In the genomic region with DNA sequence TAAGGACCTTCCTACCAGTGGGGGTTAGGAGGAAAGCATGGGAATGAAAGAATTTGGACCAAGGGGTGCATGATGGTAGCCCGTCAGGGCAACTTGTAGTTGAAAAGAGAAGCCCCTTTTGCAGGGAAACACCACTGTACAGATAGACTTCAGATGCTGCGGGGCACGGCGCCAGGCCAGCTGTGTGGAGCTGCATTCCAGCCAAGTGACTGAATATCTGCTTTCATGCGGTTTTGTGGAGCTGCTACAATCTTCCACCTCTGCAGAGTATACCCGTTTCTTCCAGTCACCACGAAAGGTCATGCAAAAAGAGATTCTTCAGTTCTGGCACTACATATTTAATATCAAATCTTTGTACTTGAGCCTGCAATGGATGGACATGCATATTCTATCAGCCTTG, we compare ENCODE assay signal across 12 cellular contexts.
DNase-seq lines count a peak whose midpoint lies in the region; ATAC-seq lines count a peak whose summit lies in the region.
"Had no signal": no experiment of that assay in that cellular context is flagged by ENCODE, and none has a peak within 500 bp of the region (broad histone marks: within the 10 kb centered on the region; RNA-seq: fewer than 3 reads in every experiment).

No MANE protein-coding gene starts in this region.

- peak; percentile 71 for DNase-seq in A172 (ENCODE audit: low spot score)
- DNase-seq in RPMI7951 (ENCODE audit: low read depth): peak; percentile 88
- DNase-seq in fibroblast of gingiva (ENCODE audit: low read depth): peak; percentile 83
- peak; percentile 55 for DNase-seq in mucosa of gallbladder (ENCODE audit: low spot score)
- no peak for DNase-seq in Karpas-422
- no peak for DNase-seq in 8988T
- DNase-seq in activated CD4-positive, CD25-positive, alpha-beta regulatory T cell (lab: John Stamatoyannopoulos, UW): no peak
- DNase-seq: activated CD8-positive, alpha-beta memory T cell treated with anti-CD3 and anti-CD28 coated beads, Interleukin-2, amount 50 U/mL, for 4 hours; AML-193; Kasumi-1 had no signal

- H3K4me2 ChIP-seq in Karpas-422 (ENCODE audit: low read depth, low read length, poor library complexity, severe bottlenecking): no peak overlapping the region
- H3K4me2 ChIP-seq: neural progenitor cell had no signal

- H3K4me1 ChIP-seq in Karpas-422 (ENCODE audit: low read length): no peaks in the 10 kb centered on the region

- H2AFZ ChIP-seq in Karpas-422 (ENCODE audit: low read length): no peak overlapping the region
- H2AFZ ChIP-seq: neural progenitor cell had no signal

- no peak overlapping the region for H3K27ac ChIP-seq in Karpas-422 (ENCODE audit: low read length)
- H3K27ac ChIP-seq: neural progenitor cell had no signal

- no peaks in the 10 kb centered on the region for H3K36me3 ChIP-seq in Karpas-422 (ENCODE audit: insufficient read depth, low read length)
- H3K36me3 ChIP-seq: neural progenitor cell had no signal

- no peaks in the 10 kb centered on the region for H3K27me3 ChIP-seq in Karpas-422 (ENCODE audit: low read length)
- H3K27me3 ChIP-seq: neural progenitor cell had no signal

- H3K9ac ChIP-seq in Karpas-422 (ENCODE audit: low read length): no peak overlapping the region
- H3K9ac ChIP-seq: neural progenitor cell had no signal

- no peak for ATAC-seq in GM19452 (IDR thresholded peaks at IDR 0.05; ENCODE audit: unreplicated experiment)

- no peaks in the 10 kb centered on the region for H3K9me2 ChIP-seq in Karpas-422 (replicated peaks; ENCODE audit: insufficient read depth, low read length)

- no peak overlapping the region for H3K4me3 ChIP-seq in Karpas-422 (ENCODE audit: low read length)
- H3K4me3 ChIP-seq: neural progenitor cell had no signal

- H3K9me3 ChIP-seq in Karpas-422 (ENCODE audit: low read length): no peaks in the 10 kb centered on the region

- no peaks in the 10 kb centered on the region for H4K20me1 ChIP-seq in Karpas-422 (ENCODE audit: insufficient read depth, low read depth, low read length)

- H3K79me2 ChIP-seq in Karpas-422 (ENCODE audit: low read length): no peaks in the 10 kb centered on the region

Comparison
In these comparisons a context has a peak if more than half of its experiments do, and no peak if none do; other contexts are left out.
1. DNase-seq: peak in A172 (single experiment), RPMI7951 (single experiment), fibroblast of gingiva (single experiment) and mucosa of gallbladder (single experiment); none in Karpas-422 (single experiment), 8988T (single experiment) and activated CD4-positive, CD25-positive, alpha-beta regulatory T cell (0 of 4).